ENCODE assay signal across 8 cellular contexts in the genomic region with DNA sequence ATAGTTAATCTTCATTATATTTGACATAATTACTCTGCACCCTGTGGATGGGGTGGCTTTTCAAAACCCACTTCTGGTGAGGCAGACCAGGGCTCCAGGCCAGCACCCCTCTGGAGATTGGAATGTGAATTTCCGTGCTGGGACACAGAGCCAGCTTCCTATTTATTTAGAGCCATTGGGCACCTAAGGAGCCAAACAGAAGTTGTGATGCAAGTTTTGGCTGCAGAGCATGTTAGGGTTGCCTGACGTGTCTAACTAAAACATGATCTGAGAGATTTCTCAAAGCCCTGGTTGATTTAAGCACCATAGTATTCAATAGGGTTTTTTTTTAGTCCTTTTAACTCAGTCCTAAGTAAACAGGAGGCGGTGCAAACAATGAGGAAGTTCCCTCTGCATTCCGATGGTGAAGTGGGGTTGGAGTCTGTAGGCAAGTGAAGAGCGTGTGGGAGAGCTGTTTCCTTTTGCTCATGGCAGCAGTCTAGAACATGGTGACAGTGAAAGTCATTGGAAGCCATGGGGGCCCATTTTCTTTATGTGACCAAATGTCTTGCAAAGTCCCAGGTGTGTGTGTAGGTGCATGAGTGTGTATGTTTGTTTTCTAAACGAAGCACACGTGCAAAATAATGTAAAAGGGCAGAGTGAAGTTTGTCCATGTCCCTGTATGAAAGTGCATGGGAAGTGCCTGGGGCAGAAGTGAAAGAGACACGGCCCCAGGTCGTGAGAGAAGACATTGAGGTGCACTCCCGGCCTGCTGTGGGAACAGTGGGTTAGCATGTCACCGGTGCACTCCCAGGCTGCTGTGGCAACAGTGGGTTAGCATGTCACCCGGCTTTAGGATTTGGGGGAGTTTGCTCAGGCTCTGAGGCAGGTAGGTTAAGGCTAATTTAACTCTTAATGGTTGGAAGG.
DNase-seq lines count a peak whose midpoint lies in the region; ATAC-seq and FAIRE-seq lines count a peak whose summit lies in the region.

No MANE protein-coding gene starts in this region.

- H3K27me3 ChIP-seq in mesendoderm (ENCODE audit: insufficient read depth, low read length, poor library complexity) = no peaks in the 10 kb centered on the region

- no CpG with 5 or more reads among the region's 12 CpGs for WGBS in mesendoderm (ENCODE audit: extremely low coverage, insufficient coverage, low lambda C conversion rate)

- FAIRE-seq in urothelium cell line (lab: Jason Lieb, UNC) = peak; percentile 53

- no peaks in the 10 kb centered on the region for H3K79me2 ChIP-seq in mesendoderm (ENCODE audit: control insufficient read depth, insufficient read depth, low read length)

- no peak overlapping the region for H3K4ac ChIP-seq in mesendoderm (ENCODE audit: low read depth, low read length)

- H3K4me3 ChIP-seq in mesendoderm (ENCODE audit: low read length) = no peak overlapping the region

- peak overlapping the region; percentile 81 for H3K23ac ChIP-seq in mesendoderm (ENCODE audit: low read length)

- H2BK120ac ChIP-seq in mesendoderm (ENCODE audit: low read depth, low read length) = no peak overlapping the region

- H3K4me1 ChIP-seq in mesendoderm (ENCODE audit: control insufficient read depth, low read depth, low read length) = peaks cover 5% of the 10 kb centered on the region

- peak overlapping the region; percentile 54 for H2BK5ac ChIP-seq in mesendoderm (ENCODE audit: low read length)

- ATAC-seq in GM18498 (IDR thresholded peaks at IDR 0.05; ENCODE audit: unreplicated experiment) (peak; percentile 64), HG02981 (IDR thresholded peaks at IDR 0.05; ENCODE audit: unreplicated experiment) (peak; percentile 43), T-cell (replicated peaks in 1 of 4) (peak; percentile 50 to 61 (median 54))

- no peak overlapping the region for H2BK15ac ChIP-seq in mesendoderm (replicated peaks; ENCODE audit: low read depth)

- peaks cover 20% of the 10 kb centered on the region for H3K36me3 Mint-ChIP-seq in T-cell

- H4K5ac ChIP-seq in mesendoderm (ENCODE audit: low read length) = no peak overlapping the region

- no peak overlapping the region for H4K8ac ChIP-seq in mesendoderm (ENCODE audit: low read depth, low read length)

- peak overlapping the region; percentile 24 for H3K18ac ChIP-seq in mesendoderm (ENCODE audit: low read length)

- no peaks in the 10 kb centered on the region for H3K36me3 ChIP-seq in mesendoderm (ENCODE audit: control insufficient read depth, insufficient read depth, low read length)

- peak overlapping the region; percentile 63 to 84 (median 69) for H3K4me3 Mint-ChIP-seq in T-cell

- H3K56ac ChIP-seq in mesendoderm (ENCODE audit: low read length) = peak overlapping the region; percentile 81

- H3K27ac Mint-ChIP-seq in T-cell = peak overlapping the region; percentile 93 to 96

- H3K4me1 Mint-ChIP-seq in T-cell = peaks cover 89 to 96% (median 94%) of the 10 kb centered on the region in 3 donors

- no peak overlapping the region for H2AK5ac ChIP-seq in mesendoderm (ENCODE audit: low read length)

- H3K9ac ChIP-seq in mesendoderm (ENCODE audit: low read length) = peak overlapping the region; percentile 22

- CTCF ChIA-PET in T-cell (lab: Charles Lee) = no interaction called here

- peak overlapping the region; percentile 52 for H3K27ac ChIP-seq in mesendoderm (ENCODE audit: low read depth, low read length)

- H3K9me3 Mint-ChIP-seq in T-cell = no peaks in the 10 kb centered on the region

- H3K79me1 ChIP-seq in mesendoderm (ENCODE audit: low read length) = no peaks in the 10 kb centered on the region

- POLR2A ChIA-PET in T-cell (lab: Charles Lee) = no interaction called here

- no peaks in the 10 kb centered on the region for H3K27me3 Mint-ChIP-seq in T-cell

- H3K4me2 ChIP-seq in mesendoderm (ENCODE audit: low read length) = peak overlapping the region; percentile 6

- DNase-seq in T-cell (peak in 26 of 34 experiments; percentile 27 to 52 (median 38)), dermis microvascular lymphatic vessel endothelial cell (ENCODE audit: low read depth in 2 of 2) (peak; percentile 83 to 89), mesendoderm (peak; percentile 88), urothelium cell line (ENCODE audit: low spot score) (peak; percentile 62), GM19238 (ENCODE audit: insufficient read length, low spot score) (no peak), NCI-H1048 (lab: John Stamatoyannopoulos, UW) (no peak)

Comparison
In these comparisons a context has a peak if more than half of its experiments do, and no peak if none do; other contexts are left out.
1. DNase-seq: peak in T-cell (26 of 34), dermis microvascular lymphatic vessel endothelial cell (2 of 2), mesendoderm (single experiment) and urothelium cell line (single experiment); none in GM19238 (single experiment) and NCI-H1048 (single experiment).
2. Peak in every context shown above with its lines, with median percentiles within 50 percentile points of each other: ATAC-seq.